Comparison of ENCODE assay signal across 1 cellular context in genomic region chr3:18401298-18401961, GRCh38.
TF ChIP-seq lines count a peak whose summit lies in the region.

No MANE protein-coding gene starts in this region.

TF ChIP-seq in GM23338, 12 proteins besides CTCF, POLR2A, EP300 and RAD21 (continued from another document):
- TF ChIP-seq EZH2 (IDR thresholded peaks at IDR 0.05; ENCODE audit: low read depth, unreplicated experiment) (no peak), NANOG (IDR thresholded peaks at IDR 0.05; ENCODE audit: borderline replicate concordance) (no peak), JUNB (IDR thresholded peaks at IDR 0.05; ENCODE audit: unreplicated experiment) (no peak), ZNF331 (CRISPR knock-in tag; IDR thresholded peaks at IDR 0.05; ENCODE audit: low read depth) (no peak), POLR2AphosphoS5 (IDR thresholded peaks at IDR 0.05; ENCODE audit: low read depth) (no peak)
- TF ChIP-seq, protein P1, sequence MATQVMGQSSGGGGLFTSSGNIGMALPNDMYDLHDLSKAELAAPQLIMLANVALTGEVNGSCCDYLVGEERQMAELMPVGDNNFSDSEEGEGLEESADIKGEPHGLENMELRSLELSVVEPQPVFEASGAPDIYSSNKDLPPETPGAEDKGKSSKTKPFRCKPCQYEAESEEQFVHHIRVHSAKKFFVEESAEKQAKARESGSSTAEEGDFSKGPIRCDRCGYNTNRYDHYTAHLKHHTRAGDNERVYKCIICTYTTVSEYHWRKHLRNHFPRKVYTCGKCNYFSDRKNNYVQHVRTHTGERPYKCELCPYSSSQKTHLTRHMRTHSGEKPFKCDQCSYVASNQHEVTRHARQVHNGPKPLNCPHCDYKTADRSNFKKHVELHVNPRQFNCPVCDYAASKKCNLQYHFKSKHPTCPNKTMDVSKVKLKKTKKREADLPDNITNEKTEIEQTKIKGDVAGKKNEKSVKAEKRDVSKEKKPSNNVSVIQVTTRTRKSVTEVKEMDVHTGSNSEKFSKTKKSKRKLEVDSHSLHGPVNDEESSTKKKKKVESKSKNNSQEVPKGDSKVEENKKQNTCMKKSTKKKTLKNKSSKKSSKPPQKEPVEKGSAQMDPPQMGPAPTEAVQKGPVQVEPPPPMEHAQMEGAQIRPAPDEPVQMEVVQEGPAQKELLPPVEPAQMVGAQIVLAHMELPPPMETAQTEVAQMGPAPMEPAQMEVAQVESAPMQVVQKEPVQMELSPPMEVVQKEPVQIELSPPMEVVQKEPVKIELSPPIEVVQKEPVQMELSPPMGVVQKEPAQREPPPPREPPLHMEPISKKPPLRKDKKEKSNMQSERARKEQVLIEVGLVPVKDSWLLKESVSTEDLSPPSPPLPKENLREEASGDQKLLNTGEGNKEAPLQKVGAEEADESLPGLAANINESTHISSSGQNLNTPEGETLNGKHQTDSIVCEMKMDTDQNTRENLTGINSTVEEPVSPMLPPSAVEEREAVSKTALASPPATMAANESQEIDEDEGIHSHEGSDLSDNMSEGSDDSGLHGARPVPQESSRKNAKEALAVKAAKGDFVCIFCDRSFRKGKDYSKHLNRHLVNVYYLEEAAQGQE (IDR thresholded peaks at IDR 0.05; ENCODE audit: unreplicated experiment), result no peak
